1 cellular context compared by ENCODE assay signal in the genomic region with DNA sequence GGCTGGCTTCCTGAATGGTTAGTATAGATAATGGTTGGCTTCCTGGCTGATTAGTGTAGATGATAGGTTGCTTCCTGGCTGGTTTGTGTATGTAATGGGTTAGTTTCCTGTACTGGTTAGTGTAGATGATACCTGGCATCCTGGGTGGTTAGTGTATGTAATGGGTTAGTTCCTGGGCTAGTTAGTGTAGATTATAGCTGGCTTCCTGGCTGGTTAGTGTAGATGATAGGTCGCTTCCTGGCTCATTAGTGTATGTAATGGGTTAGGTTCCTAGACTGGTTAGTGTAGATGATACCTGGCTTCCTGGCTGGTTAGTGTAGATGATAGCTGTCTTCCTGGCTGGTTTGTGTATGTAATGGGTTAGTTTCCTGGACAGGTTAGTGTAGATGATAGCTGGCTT.
TF ChIP-seq lines count a peak whose summit lies in the region.

No MANE protein-coding gene starts in this region.

TF ChIP-seq in HepG2, 621 proteins besides CTCF, POLR2A, EP300 and RAD21 (continued from another document):
- TF ChIP-seq, protein P1, sequence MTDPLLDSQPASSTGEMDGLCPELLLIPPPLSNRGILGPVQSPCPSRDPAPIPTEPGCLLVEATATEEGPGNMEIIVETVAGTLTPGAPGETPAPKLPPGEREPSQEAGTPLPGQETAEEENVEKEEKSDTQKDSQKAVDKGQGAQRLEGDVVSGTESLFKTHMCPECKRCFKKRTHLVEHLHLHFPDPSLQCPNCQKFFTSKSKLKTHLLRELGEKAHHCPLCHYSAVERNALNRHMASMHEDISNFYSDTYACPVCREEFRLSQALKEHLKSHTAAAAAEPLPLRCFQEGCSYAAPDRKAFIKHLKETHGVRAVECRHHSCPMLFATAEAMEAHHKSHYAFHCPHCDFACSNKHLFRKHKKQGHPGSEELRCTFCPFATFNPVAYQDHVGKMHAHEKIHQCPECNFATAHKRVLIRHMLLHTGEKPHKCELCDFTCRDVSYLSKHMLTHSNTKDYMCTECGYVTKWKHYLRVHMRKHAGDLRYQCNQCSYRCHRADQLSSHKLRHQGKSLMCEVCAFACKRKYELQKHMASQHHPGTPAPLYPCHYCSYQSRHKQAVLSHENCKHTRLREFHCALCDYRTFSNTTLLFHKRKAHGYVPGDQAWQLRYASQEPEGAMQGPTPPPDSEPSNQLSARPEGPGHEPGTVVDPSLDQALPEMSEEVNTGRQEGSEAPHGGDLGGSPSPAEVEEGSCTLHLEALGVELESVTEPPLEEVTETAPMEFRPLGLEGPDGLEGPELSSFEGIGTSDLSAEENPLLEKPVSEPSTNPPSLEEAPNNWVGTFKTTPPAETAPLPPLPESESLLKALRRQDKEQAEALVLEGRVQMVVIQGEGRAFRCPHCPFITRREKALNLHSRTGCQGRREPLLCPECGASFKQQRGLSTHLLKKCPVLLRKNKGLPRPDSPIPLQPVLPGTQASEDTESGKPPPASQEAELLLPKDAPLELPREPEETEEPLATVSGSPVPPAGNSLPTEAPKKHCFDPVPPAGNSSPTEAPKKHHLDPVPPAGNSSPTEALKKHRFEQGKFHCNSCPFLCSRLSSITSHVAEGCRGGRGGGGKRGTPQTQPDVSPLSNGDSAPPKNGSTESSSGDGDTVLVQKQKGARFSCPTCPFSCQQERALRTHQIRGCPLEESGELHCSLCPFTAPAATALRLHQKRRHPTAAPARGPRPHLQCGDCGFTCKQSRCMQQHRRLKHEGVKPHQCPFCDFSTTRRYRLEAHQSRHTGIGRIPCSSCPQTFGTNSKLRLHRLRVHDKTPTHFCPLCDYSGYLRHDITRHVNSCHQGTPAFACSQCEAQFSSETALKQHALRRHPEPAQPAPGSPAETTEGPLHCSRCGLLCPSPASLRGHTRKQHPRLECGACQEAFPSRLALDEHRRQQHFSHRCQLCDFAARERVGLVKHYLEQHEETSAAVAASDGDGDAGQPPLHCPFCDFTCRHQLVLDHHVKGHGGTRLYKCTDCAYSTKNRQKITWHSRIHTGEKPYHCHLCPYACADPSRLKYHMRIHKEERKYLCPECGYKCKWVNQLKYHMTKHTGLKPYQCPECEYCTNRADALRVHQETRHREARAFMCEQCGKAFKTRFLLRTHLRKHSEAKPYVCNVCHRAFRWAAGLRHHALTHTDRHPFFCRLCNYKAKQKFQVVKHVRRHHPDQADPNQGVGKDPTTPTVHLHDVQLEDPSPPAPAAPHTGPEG (CRISPR knock-in tag; IDR thresholded peaks at IDR 0.05), result no peak
- TF ChIP-seq ZNF7 (CRISPR knock-in tag; IDR thresholded peaks at IDR 0.05) (no peak), TBX3 (IDR thresholded peaks at IDR 0.05; ENCODE audit: borderline replicate concordance) (no peak)
- TF ChIP-seq, protein P2, sequence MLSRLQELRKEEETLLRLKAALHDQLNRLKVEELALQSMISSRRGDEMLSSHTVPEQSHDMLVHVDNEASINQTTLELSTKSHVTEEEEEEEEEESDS (CRISPR knock-in tag; IDR thresholded peaks at IDR 0.05; ENCODE audit: borderline replicate concordance), result no peak
- TF ChIP-seq, protein P3, sequence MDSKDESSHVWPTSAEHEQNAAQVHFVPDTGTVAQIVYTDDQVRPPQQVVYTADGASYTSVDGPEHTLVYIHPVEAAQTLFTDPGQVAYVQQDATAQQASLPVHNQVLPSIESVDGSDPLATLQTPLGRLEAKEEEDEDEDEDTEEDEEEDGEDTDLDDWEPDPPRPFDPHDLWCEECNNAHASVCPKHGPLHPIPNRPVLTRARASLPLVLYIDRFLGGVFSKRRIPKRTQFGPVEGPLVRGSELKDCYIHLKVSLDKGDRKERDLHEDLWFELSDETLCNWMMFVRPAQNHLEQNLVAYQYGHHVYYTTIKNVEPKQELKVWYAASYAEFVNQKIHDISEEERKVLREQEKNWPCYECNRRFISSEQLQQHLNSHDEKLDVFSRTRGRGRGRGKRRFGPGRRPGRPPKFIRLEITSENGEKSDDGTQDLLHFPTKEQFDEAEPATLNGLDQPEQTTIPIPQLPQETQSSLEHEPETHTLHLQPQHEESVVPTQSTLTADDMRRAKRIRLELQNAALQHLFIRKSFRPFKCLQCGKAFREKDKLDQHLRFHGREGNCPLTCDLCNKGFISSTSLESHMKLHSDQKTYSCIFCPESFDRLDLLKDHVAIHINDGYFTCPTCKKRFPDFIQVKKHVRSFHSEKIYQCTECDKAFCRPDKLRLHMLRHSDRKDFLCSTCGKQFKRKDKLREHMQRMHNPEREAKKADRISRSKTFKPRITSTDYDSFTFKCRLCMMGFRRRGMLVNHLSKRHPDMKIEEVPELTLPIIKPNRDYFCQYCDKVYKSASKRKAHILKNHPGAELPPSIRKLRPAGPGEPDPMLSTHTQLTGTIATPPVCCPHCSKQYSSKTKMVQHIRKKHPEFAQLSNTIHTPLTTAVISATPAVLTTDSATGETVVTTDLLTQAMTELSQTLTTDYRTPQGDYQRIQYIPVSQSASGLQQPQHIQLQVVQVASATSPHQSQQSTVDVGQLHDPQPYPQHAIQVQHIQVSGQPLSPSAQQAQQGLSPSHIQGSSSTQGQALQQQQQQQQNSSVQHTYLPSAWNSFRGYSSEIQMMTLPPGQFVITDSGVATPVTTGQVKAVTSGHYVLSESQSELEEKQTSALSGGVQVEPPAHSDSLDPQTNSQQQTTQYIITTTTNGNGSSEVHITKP (CRISPR knock-in tag; IDR thresholded peaks at IDR 0.05; ENCODE audit: low read depth), result no peak
